In the genomic region with DNA sequence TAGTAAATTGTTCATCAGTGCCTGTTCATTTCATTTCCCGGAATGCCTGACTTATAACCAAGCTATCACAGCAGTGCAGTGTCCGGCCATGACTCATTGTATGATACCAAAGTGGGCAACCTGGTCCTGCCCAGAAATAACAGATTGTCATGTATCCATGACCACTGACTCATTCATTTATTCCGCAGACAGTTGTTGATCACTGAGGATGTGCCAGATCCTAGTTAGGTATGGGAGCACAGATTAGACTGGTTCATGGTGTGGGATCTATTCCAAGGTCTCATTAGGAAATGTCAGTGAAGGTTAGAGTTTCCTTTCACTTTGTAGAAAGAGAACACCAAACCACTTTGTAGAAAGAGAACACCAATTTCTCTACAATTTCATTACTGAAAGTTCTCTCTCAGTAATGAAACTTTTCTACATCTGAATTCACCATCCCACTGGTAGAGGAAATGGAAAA, we compare ENCODE assay signal across 11 cellular contexts. TPM values are rescaled to one million over a fixed set of nuclear protein-coding genes. Genes with fewer than 3 reads are reported as not detected.
DNase-seq lines count a peak whose midpoint lies in the region; ATAC-seq, FAIRE-seq and TF ChIP-seq lines count a peak whose summit lies in the region.
"Had no signal": no experiment of that assay in that cellular context is flagged by ENCODE, and none has a peak within 500 bp of the region (broad histone marks: within the 10 kb centered on the region; RNA-seq: fewer than 3 reads in every experiment).

No MANE protein-coding gene starts in this region.

- no peak overlapping the region for H3K4me3 Mint-ChIP-seq in endodermal cell
- H3K4me3 Mint-ChIP-seq: IgD-negative memory B cell had no signal

- H3K36me3 Mint-ChIP-seq in endodermal cell (ENCODE audit: low read depth) = peaks cover 40% of the 10 kb centered on the region

- intact Hi-C loops in posterior cingulate gyrus (cut with DNase I) = no loop called here

- DNase-seq in AG09319 (ENCODE audit: extremely low read depth, low read depth) = peak; percentile 86
- peak; percentile 86 for DNase-seq in astrocyte of the hippocampus (ENCODE audit: low read depth, low spot score)
- no peak for DNase-seq in activated T-cell treated with anti-CD3 and anti-CD28 coated beads, Interleukin-2, amount 50 U/mL, for 1 hour
- no peak for DNase-seq in endodermal cell
- DNase-seq in SHP77 treated with DMSO at 0.1 percent for 48 hours (lab: John Stamatoyannopoulos, UW) = no peak
- no peak for DNase-seq in posterior cingulate gyrus
- DNase-seq: activated CD8-positive, alpha-beta memory T cell treated with anti-CD3 and anti-CD28 coated beads, Interleukin-2, amount 50 U/mL, for 4 hours; DMS79 treated with DMSO at 0.1 percent for 48 hours had no signal

- H3K4me3 ChIP-seq in endodermal cell (ENCODE audit: low read length) = no peak overlapping the region

- no peaks in the 10 kb centered on the region for H3K4me1 ChIP-seq in endodermal cell (ENCODE audit: control insufficient read depth, insufficient read depth, low read length)

- peaks cover 10% of the 10 kb centered on the region for H3K4me1 Mint-ChIP-seq in endodermal cell
- H3K4me1 Mint-ChIP-seq: IgD-negative memory B cell had no signal

- no peaks in the 10 kb centered on the region for H3K9me3 ChIP-seq in endodermal cell (ENCODE audit: control insufficient read depth, low read length)

- peak; percentile 49 for ATAC-seq in HG02642 (IDR thresholded peaks at IDR 0.05; ENCODE audit: poor library complexity, unreplicated experiment)

- no peak overlapping the region for H3K9ac ChIP-seq in endodermal cell (ENCODE audit: extremely low read depth, low read length, poor library complexity, severe bottlenecking)

- H3K9me3 Mint-ChIP-seq in endodermal cell = no peaks in the 10 kb centered on the region
- H3K9me3 Mint-ChIP-seq: IgD-negative memory B cell had no signal

- no peaks in the 10 kb centered on the region for H3K27me3 ChIP-seq in endodermal cell (ENCODE audit: control insufficient read depth, insufficient read depth, low read length, poor library complexity, severe bottlenecking)

- TF ChIP-seq CTCF in AG09319 (IDR thresholded peaks at IDR 0.05; ENCODE audit: low read depth, low read length) (no peak), endodermal cell (conservative IDR thresholded peaks at IDR 0.05) (no peak)

- peaks cover 81% of the 10 kb centered on the region for H3K36me3 ChIP-seq in endodermal cell (ENCODE audit: control insufficient read depth, insufficient read depth, low read length)

- FAIRE-seq in islet of Langerhans (lab: Jason Lieb, UNC) = peak; percentile 64

- 90 to 95% methylated on average over 2 to 3 of the region's 3 CpGs for WGBS in endodermal cell (ENCODE audit: insufficient coverage in 1 of 2, insufficient read length in 1 of 2), 2 experiments

- no peaks in the 10 kb centered on the region for H3K27me3 Mint-ChIP-seq in endodermal cell (ENCODE audit: insufficient read depth)

- no peak overlapping the region for H3K27ac ChIP-seq in endodermal cell (ENCODE audit: low read depth, low read length)

- no peak overlapping the region for H3K27ac Mint-ChIP-seq in endodermal cell
- H3K27ac Mint-ChIP-seq: IgD-negative memory B cell had no signal

RNA-seq across cellular contexts. Expression of gene NREP, which starts 8.7 kb away (rescaled TPM):
- total RNA-seq in endodermal cell = 100 to 1,000 TPM; 212 to 238 TPM
- 529 TPM for polyA plus RNA-seq in endodermal cell (2013, experiment 1 of 2)
- 488 TPM for polyA plus RNA-seq in endodermal cell (2013, experiment 2 of 2)

Comparison
In these comparisons a context has a peak if more than half of its experiments do, and no peak if none do; other contexts are left out.
1. DNase-seq: peak in AG09319 (single experiment) and astrocyte of the hippocampus (single experiment); none in activated T-cell treated with anti-CD3 and anti-CD28 coated beads, Interleukin-2, amount 50 U/mL, for 1 hour (single experiment), endodermal cell (single experiment), SHP77 treated with DMSO at 0.1 percent for 48 hours (single experiment) and posterior cingulate gyrus (0 of 10).